Comparison of ENCODE assay signal across 8 cellular contexts in the genomic region with DNA sequence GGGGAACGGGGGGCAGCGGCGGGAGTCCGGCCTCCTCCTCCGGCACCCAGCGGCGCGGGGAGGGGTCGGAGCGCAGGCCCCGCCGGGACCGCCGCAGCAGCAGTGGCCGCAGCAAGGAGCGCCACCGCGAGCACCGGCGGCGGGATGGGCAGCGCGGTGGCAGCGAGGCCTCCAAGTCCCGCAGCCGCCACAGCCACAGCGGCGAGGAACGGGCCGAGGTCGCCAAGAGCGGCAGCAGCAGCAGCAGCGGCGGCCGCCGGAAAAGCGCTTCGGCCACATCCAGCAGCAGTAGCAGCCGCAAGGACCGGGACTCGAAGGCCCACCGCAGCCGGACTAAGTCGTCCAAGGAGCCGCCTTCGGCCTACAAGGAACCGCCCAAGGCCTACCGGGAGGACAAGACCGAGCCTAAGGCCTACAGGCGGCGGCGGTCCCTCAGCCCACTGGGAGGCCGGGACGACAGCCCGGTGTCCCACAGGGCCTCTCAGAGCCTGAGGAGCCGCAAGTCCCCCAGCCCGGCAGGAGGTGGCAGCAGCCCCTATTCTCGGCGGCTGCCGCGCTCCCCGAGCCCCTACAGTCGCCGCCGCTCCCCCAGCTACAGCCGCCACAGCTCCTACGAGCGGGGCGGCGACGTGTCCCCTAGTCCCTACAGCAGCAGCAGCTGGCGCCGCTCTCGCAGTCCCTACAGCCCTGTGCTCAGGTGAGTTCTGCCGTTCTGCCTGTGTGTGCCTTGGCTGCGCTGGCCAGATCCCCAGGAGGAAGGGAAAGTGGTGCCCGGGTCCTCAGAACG. TPM values are rescaled to one million over a fixed set of nuclear protein-coding genes. Genes with fewer than 3 reads are reported as not detected.
DNase-seq lines count a peak whose midpoint lies in the region; ATAC-seq, FAIRE-seq and TF ChIP-seq lines count a peak whose summit lies in the region.

No MANE protein-coding gene starts in this region.

- H3K4me1 Mint-ChIP-seq in central memory CD8-positive, alpha-beta T cell = peaks cover 50% of the 10 kb centered on the region

- H3K9me3 Mint-ChIP-seq in central memory CD8-positive, alpha-beta T cell = no peaks in the 10 kb centered on the region

- POLR2A ChIA-PET in HEK293T (lab: Yijun Ruan, JAX) = interaction anchor here (1.1 to 1.5 kb wide), 2 partner anchors 55 to 184 kb away, joined by 4 to 5 read pairs; partner anchors contain the start of genes MPLKIP and SUGCT

- TF ChIP-seq CTCF in GM12873 (IDR thresholded peaks at IDR 0.05; ENCODE audit: insufficient read depth, low read depth, low read length, missing control alignments) (peak; percentile 57), kidney epithelial cell (IDR thresholded peaks at IDR 0.05; ENCODE audit: insufficient read depth, low read length, poor library complexity, severe bottlenecking) (peak; percentile 49)

- CTCF ChIA-PET in HEK293T (lab: Yijun Ruan, JAX) = interaction anchor here (1.0 kb wide), 1 partner anchor 18 kb away, joined by 3 read pairs; no protein-coding TSS in a partner anchor

- H3K27me3 ChIP-seq in kidney epithelial cell (ENCODE audit: control insufficient read depth, insufficient read depth, low read length) = no peaks in the 10 kb centered on the region

- H3K4me3 Mint-ChIP-seq in central memory CD8-positive, alpha-beta T cell = peak overlapping the region; percentile 95

- peak overlapping the region; percentile 99 for H3K27ac Mint-ChIP-seq in central memory CD8-positive, alpha-beta T cell (ENCODE audit: low read depth)

- H3K4me3 ChIP-seq in kidney epithelial cell (ENCODE audit: low read depth, low read length) = peak overlapping the region; percentile 67

- H3K36me3 Mint-ChIP-seq in central memory CD8-positive, alpha-beta T cell (ENCODE audit: insufficient read depth) = peaks cover 32% of the 10 kb centered on the region

- no peak for FAIRE-seq in HTR-8/SVneo (lab: Jason Lieb, UNC)

- H3K36me3 ChIP-seq in kidney epithelial cell (ENCODE audit: control insufficient read depth, insufficient read depth, low read length) = no peaks in the 10 kb centered on the region

- peak; percentile 7 for ATAC-seq in central memory CD8-positive, alpha-beta T cell (replicated peaks; ENCODE audit: extremely low read depth, poor library complexity, severe bottlenecking)

- H3K27me3 Mint-ChIP-seq in central memory CD8-positive, alpha-beta T cell = no peaks in the 10 kb centered on the region

- DNase-seq in HEK293T (ENCODE audit: extremely low spot score) (peak; percentile 43), NCI-H1105 (lab: John Stamatoyannopoulos, UW) (peak; percentile 52), kidney epithelial cell (ENCODE audit: low read depth) (no peak), HTR-8/SVneo (ENCODE audit: insufficient read length, low spot score) (no peak)
- peak; percentile 35 for DNase-seq in activated CD4-positive, CD25-positive, alpha-beta regulatory T cell treated with anti-CD3 and anti-CD28 coated beads, Interleukin-2, amount 50 U/mL, for 16 hours (ENCODE audit: low read depth, low spot score)
- DNase-seq in central memory CD8-positive, alpha-beta T cell (ENCODE audit: low spot score in 2 of 2) = peak; percentile 48 to 64
- peak; percentile 23 to 50 (median 36) for DNase-seq in stimulated activated CD4-positive, alpha-beta T cell treated with anti-CD3 and anti-CD28 coated beads, Interleukin-1b, Interleukin-23, amount 100 ng/mL, for 24 hours (ENCODE audit: low read depth in 4 of 4, low spot score in 1 of 4)

TF ChIP-seq in HEK293T, 16 proteins besides CTCF, POLR2A, EP300 and RAD21:
- TF ChIP-seq SUZ12 (IDR thresholded peaks at IDR 0.05) (no peak), ELF4 (IDR thresholded peaks at IDR 0.05) (no peak), ARNT (IDR thresholded peaks at IDR 0.05) (no peak), HDGF (IDR thresholded peaks at IDR 0.05; ENCODE audit: borderline replicate concordance) (no peak), SP1 (IDR thresholded peaks at IDR 0.05) (no peak), TARDBP (IDR thresholded peaks at IDR 0.05) (no peak), NFRKB (IDR thresholded peaks at IDR 0.05) (no peak), FOXM1 (IDR thresholded peaks at IDR 0.05; ENCODE audit: borderline replicate concordance) (no peak), FOXA1 (IDR thresholded peaks at IDR 0.05) (no peak)

RNA-seq across cellular contexts. Expression of gene CDK13, which starts 1.3 kb away (rescaled TPM):
- 49.4 and 49.8 TPM in 2 replicates for total RNA-seq in kidney epithelial cell

Comparison
In these comparisons a context has a peak if more than half of its experiments do, and no peak if none do; other contexts are left out.
1. DNase-seq: peak in HEK293T (single experiment), NCI-H1105 (single experiment), activated CD4-positive, CD25-positive, alpha-beta regulatory T cell treated with anti-CD3 and anti-CD28 coated beads, Interleukin-2, amount 50 U/mL, for 16 hours (single experiment), central memory CD8-positive, alpha-beta T cell (2 of 2) and stimulated activated CD4-positive, alpha-beta T cell treated with anti-CD3 and anti-CD28 coated beads, Interleukin-1b, Interleukin-23, amount 100 ng/mL, for 24 hours (4 of 4); none in kidney epithelial cell (single experiment) and HTR-8/SVneo (single experiment).